In the genomic region with DNA sequence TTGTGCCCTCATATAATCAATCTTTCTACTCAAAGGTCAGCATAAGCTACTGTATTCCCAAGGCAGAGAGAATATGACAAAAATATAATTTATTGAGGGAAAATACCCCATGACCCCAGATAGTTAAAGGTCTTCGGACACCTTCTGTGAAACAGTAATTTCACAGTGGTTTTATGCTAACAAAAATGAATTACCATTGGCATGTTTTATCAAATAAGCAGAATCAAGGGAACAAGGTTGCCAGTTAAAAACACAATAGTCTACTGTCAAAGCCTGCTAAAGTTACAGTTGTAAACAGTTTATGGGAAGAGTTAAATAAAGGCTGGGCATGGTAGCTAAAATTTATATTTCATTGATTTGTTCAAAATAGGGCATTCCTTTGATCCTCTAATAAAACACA, we compare ENCODE assay signal across 19 cellular contexts.
"Had no signal": no experiment of that assay in that cellular context is flagged by ENCODE, and none has a peak within 500 bp of the region (broad histone marks: within the 10 kb centered on the region; RNA-seq: fewer than 3 reads in every experiment).

No MANE protein-coding gene starts in this region.

- H3K4me3 ChIP-seq: colonic mucosa, esophagus muscularis mucosa, gastrocnemius medialis, heart right ventricle, left lung, lower lobe of right lung had no signal

- H3K4me1 ChIP-seq: colonic mucosa, esophagus muscularis mucosa, foreskin keratinocyte, gastrocnemius medialis, heart right ventricle, left lung, lower lobe of right lung had no signal

- H3K27me3 ChIP-seq: colonic mucosa, esophagus muscularis mucosa, foreskin keratinocyte, gastrocnemius medialis, heart right ventricle, left lung had no signal

- H3K27ac Mint-ChIP-seq: dendritic cell treated with granulocyte-macrophage colony-stimulating factor and Interleukin-4, amounts not matched to agents 40 ng/mL and 50 ng/mL, for 4 days; effector memory CD8-positive, alpha-beta T cell; naive thymus-derived CD4-positive, alpha-beta T cell had no signal

- DNase-seq: colonic mucosa; cortex of kidney; effector CD8-positive, alpha-beta T cell; effector memory CD8-positive, alpha-beta T cell; foreskin keratinocyte; gastrocnemius medialis; glutamatergic neuron; head of caudate nucleus; heart right ventricle; hippocampal formation; left cardiac atrium; left lung; left ventricle myocardium superior; lower lobe of right lung; mesenchymal stem cell; midbrain; naive thymus-derived CD4-positive, alpha-beta T cell had no signal

- H3K4me3 Mint-ChIP-seq: dendritic cell treated with granulocyte-macrophage colony-stimulating factor and Interleukin-4, amounts not matched to agents 40 ng/mL and 50 ng/mL, for 4 days; effector memory CD8-positive, alpha-beta T cell; naive thymus-derived CD4-positive, alpha-beta T cell had no signal

- H3K36me3 ChIP-seq: colonic mucosa, lower lobe of right lung had no signal

- H3K27me3 Mint-ChIP-seq: dendritic cell treated with granulocyte-macrophage colony-stimulating factor and Interleukin-4, amounts not matched to agents 40 ng/mL and 50 ng/mL, for 4 days; effector memory CD8-positive, alpha-beta T cell; naive thymus-derived CD4-positive, alpha-beta T cell had no signal

- H3K27ac ChIP-seq: colonic mucosa, esophagus muscularis mucosa, foreskin keratinocyte, gastrocnemius medialis, heart right ventricle, left lung, lower lobe of right lung had no signal

- H3K9me3 ChIP-seq: colonic mucosa, esophagus muscularis mucosa, gastrocnemius medialis, heart right ventricle, left lung, lower lobe of right lung had no signal

- H3K9me3 Mint-ChIP-seq: dendritic cell treated with granulocyte-macrophage colony-stimulating factor and Interleukin-4, amounts not matched to agents 40 ng/mL and 50 ng/mL, for 4 days; effector memory CD8-positive, alpha-beta T cell had no signal
